Comparison of ENCODE assay signal across 21 cellular contexts in the genomic region with DNA sequence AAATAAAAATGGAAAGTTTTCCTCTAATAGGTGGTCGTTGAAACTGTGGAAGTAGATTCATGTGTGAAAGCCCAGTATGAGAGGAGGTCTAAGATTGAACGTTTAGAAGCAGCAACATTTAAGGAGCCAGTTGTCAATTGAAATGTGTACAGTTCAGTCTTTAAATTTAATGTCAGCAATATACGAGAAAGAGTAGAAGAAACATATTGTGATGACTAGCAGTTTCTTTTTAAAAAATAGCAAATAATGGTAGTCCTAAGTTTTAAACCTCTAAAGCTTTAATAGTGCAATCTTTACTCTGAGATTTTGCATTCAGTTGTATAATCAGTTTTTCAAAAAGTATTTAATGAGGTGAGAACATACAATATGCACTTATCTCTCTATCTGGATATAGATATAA. TPM values are rescaled to one million over a fixed set of nuclear protein-coding genes. Genes with fewer than 3 reads are reported as not detected.
DNase-seq lines count a peak whose midpoint lies in the region; ATAC-seq, FAIRE-seq and TF ChIP-seq lines count a peak whose summit lies in the region.
"Had no signal": no experiment of that assay in that cellular context is flagged by ENCODE, and none has a peak within 500 bp of the region (broad histone marks: within the 10 kb centered on the region; RNA-seq: fewer than 3 reads in every experiment).

No MANE protein-coding gene starts in this region.

- H3K56ac ChIP-seq in IMR-90 (ENCODE audit: extremely low read depth, insufficient read depth, low read length) = no peak overlapping the region

- H3K36me3 Mint-ChIP-seq in activated naive CD8-positive, alpha-beta T cell treated with anti-CD3 and anti-CD28 coated beads, Interleukin-2, amount 10 ng/mL, durations not matched to agents 7 days and 5 days = peaks cover 39% of the 10 kb centered on the region
- H3K36me3 Mint-ChIP-seq in activated naive CD8-positive, alpha-beta T cell treated with anti-CD3 and anti-CD28 coated beads for 36 hours = peaks cover 35% of the 10 kb centered on the region
- peaks cover 37% of the 10 kb centered on the region for H3K36me3 Mint-ChIP-seq in neural crest cell (ENCODE audit: low read depth)
- peaks cover 36% of the 10 kb centered on the region for H3K36me3 Mint-ChIP-seq in Caco-2 (ENCODE audit: insufficient read depth, unreplicated experiment)

- no peaks in the 10 kb centered on the region for H3K27me3 Mint-ChIP-seq in activated naive CD8-positive, alpha-beta T cell treated with anti-CD3 and anti-CD28 coated beads, Interleukin-2, amount 10 ng/mL, durations not matched to agents 7 days and 5 days
- H3K27me3 Mint-ChIP-seq in activated naive CD8-positive, alpha-beta T cell treated with anti-CD3 and anti-CD28 coated beads for 36 hours = no peaks in the 10 kb centered on the region
- no peaks in the 10 kb centered on the region for H3K27me3 Mint-ChIP-seq in neural crest cell (ENCODE audit: low read depth)
- H3K27me3 Mint-ChIP-seq in Caco-2 (ENCODE audit: insufficient read depth, unreplicated experiment) = no peaks in the 10 kb centered on the region

- no peak overlapping the region for H2BK120ac ChIP-seq in IMR-90 (ENCODE audit: low read depth, low read length)

- H2AK5ac ChIP-seq in IMR-90 (ENCODE audit: low read depth, low read length) = no peak overlapping the region

- H3K14ac ChIP-seq in IMR-90 (replicated peaks; ENCODE audit: low read depth, low read length) = no peak overlapping the region

- peaks cover 20% of the 10 kb centered on the region for H3K4me1 Mint-ChIP-seq in activated naive CD8-positive, alpha-beta T cell treated with anti-CD3 and anti-CD28 coated beads, Interleukin-2, amount 10 ng/mL, durations not matched to agents 7 days and 5 days
- H3K4me1 Mint-ChIP-seq in activated naive CD8-positive, alpha-beta T cell treated with anti-CD3 and anti-CD28 coated beads for 36 hours = peaks cover 22% of the 10 kb centered on the region
- H3K4me1 Mint-ChIP-seq in neural crest cell (peaks cover 19% of the 10 kb centered on the region), Caco-2 (ENCODE audit: low read depth, unreplicated experiment) (peaks cover 25% of the 10 kb centered on the region)

- H3K18ac ChIP-seq in IMR-90 (ENCODE audit: low read depth, low read length) = no peak overlapping the region

- dilution Hi-C loops in IMR-90 (cut with HindIII; ENCODE audit: low sequenced_read_pairs, unreplicated experiment) = no loop called here

- H2BK15ac ChIP-seq in IMR-90 (ENCODE audit: low read depth, low read length) = no peak overlapping the region

- no peak overlapping the region for H4K5ac ChIP-seq in IMR-90 (ENCODE audit: low read depth, low read length)

- no peak overlapping the region for H4K91ac ChIP-seq in IMR-90 (ENCODE audit: insufficient read depth, low read depth, low read length)

- TF ChIP-seq RAD21 in IMR-90 (IDR thresholded peaks at IDR 0.05; ENCODE audit: low read length) = no peak

- no peak overlapping the region for H2BK20ac ChIP-seq in IMR-90 (ENCODE audit: low read depth, low read length)

- H3K27ac ChIP-seq in IMR-90 (ENCODE audit: insufficient read depth, low read length) (no peak overlapping the region), upper lobe of right lung (no peak overlapping the region)
- H3K27ac ChIP-seq: RWPE1, SJCRH30 had no signal

- H4K20me1 ChIP-seq in IMR-90 (ENCODE audit: insufficient read depth, low read length) = no peaks in the 10 kb centered on the region

- H3K4ac ChIP-seq in IMR-90 (ENCODE audit: low read depth, low read length) = no peak overlapping the region

- in situ Hi-C loops in IMR-90 (cut with MboI; ENCODE audit: low sequenced_read_pairs) = no loop called here

- WGBS in IMR-90 (ENCODE audit: extremely low coverage in 2 of 2, insufficient read length in 1 of 2), 2 experiments = 33% methylated on average over 1 of the region's 3 CpGs; no CpG with 5 or more reads in 1 of the 2 experiments

- CTCF ChIA-PET in IMR-90 (lab: Yijun Ruan, JAX) (interaction anchor here (1.7 kb wide), 1 partner anchor 15 kb away, joined by 6 read pairs; no protein-coding TSS in a partner anchor), Caco-2 (lab: Charles Lee) (interaction anchor here (1.9 kb wide), 1 partner anchor 15 kb away, joined by 7 read pairs; no protein-coding TSS in a partner anchor)

- peak; percentile 36 for FAIRE-seq in frontal cortex (lab: Jason Lieb, UNC)
- FAIRE-seq: HTR-8/SVneo had no signal

- no peak for TF ChIP-seq POLR2A in IMR-90 (IDR thresholded peaks at IDR 0.05; ENCODE audit: low read depth, low read length)

- H3K4me1 ChIP-seq in IMR-90 (ENCODE audit: control insufficient read depth, insufficient read depth, low read length) (no peaks in the 10 kb centered on the region), upper lobe of right lung (no peaks in the 10 kb centered on the region), Caco-2 (no peaks in the 10 kb centered on the region)
- H3K4me1 ChIP-seq: SJCRH30 had no signal

- no peak overlapping the region for H2AFZ ChIP-seq in IMR-90 (replicated peaks; ENCODE audit: low read length, poor library complexity)

- no peak overlapping the region for H3K4me3 ChIP-seq in IMR-90 (ENCODE audit: insufficient read depth, low read depth, low read length)
- no peak overlapping the region for H3K4me3 ChIP-seq in upper lobe of right lung
- H3K4me3 ChIP-seq in Caco-2 (ENCODE audit: low read depth, low read length) = no peak overlapping the region
- H3K4me3 ChIP-seq: SJCRH30 had no signal

- H3K36me3 ChIP-seq in IMR-90 (ENCODE audit: control insufficient read depth, insufficient read depth, low read length) = no peaks in the 10 kb centered on the region
- no peaks in the 10 kb centered on the region for H3K36me3 ChIP-seq in upper lobe of right lung
- H3K36me3 ChIP-seq in Caco-2 (ENCODE audit: control insufficient read depth, insufficient read depth, low read length) = peaks cover 2% of the 10 kb centered on the region; the same call in 1 of the 2 replicates
- H3K36me3 ChIP-seq: SJCRH30 had no signal

- DNase-seq in activated naive CD8-positive, alpha-beta T cell treated with anti-CD3 and anti-CD28 coated beads, Interleukin-2, amount 10 ng/mL, durations not matched to agents 7 days and 5 days = no peak
- no peak for DNase-seq in activated naive CD8-positive, alpha-beta T cell treated with anti-CD3 and anti-CD28 coated beads for 36 hours
- no peak for DNase-seq in IMR-90
- DNase-seq in frontal cortex (ENCODE audit: low spot score in 2 of 2) = no peak
- DNase-seq in neural crest cell (ENCODE audit: low read depth, low spot score) = no peak
- no peak for DNase-seq in upper lobe of right lung
- DNase-seq in iPS-NIHi7 (ENCODE audit: extremely low spot score) = no peak
- DNase-seq in Caco-2 = no peak
- DNase-seq: ACHN, AML-193, H9, NCI-H1048, NCI-H146, NCI-H2081 treated with DMSO at 0.1 percent for 48 hours, NCI-H510A, PC-3, SJCRH30 had no signal

- ATAC-seq in activated naive CD8-positive, alpha-beta T cell treated with anti-CD3 and anti-CD28 coated beads, Interleukin-2, amount 10 ng/mL, durations not matched to agents 7 days and 5 days (ENCODE audit: low read depth) = no peak
- ATAC-seq in IMR-90 (ENCODE audit: low read depth) = no peak
- no peak for ATAC-seq in upper lobe of right lung
- ATAC-seq: PC-3 had no signal

- H3K9ac ChIP-seq in IMR-90 (ENCODE audit: low read depth, low read length) = no peak overlapping the region
- H3K9ac ChIP-seq: KMS-11 had no signal

- H3K9me3 Mint-ChIP-seq in activated naive CD8-positive, alpha-beta T cell treated with anti-CD3 and anti-CD28 coated beads, Interleukin-2, amount 10 ng/mL, durations not matched to agents 7 days and 5 days = peaks cover 7% of the 10 kb centered on the region
- H3K9me3 Mint-ChIP-seq in activated naive CD8-positive, alpha-beta T cell treated with anti-CD3 and anti-CD28 coated beads for 36 hours = peaks cover 5% of the 10 kb centered on the region
- H3K9me3 Mint-ChIP-seq in neural crest cell (peaks cover 8% of the 10 kb centered on the region), Caco-2 (ENCODE audit: unreplicated experiment) (peaks cover 17% of the 10 kb centered on the region)

- H2BK5ac ChIP-seq in IMR-90 (ENCODE audit: low read depth, low read length, poor library complexity, severe bottlenecking) = no peak overlapping the region

- POLR2A ChIA-PET in activated naive CD8-positive, alpha-beta T cell treated with anti-CD3 and anti-CD28 coated beads, Interleukin-2, amount 10 ng/mL, durations not matched to agents 7 days and 5 days (lab: Charles Lee) = interaction anchor here (4.4 kb wide), 1 partner anchor 45 kb away, joined by 27 read pairs; a partner anchor contains a TSS
- POLR2A ChIA-PET in IMR-90 (lab: Charles Lee; ENCODE audit: unreplicated experiment) (no interaction called here), Caco-2 (lab: Charles Lee) (no interaction called here)

- no peak overlapping the region for H4K8ac ChIP-seq in IMR-90 (ENCODE audit: low read depth in 2 of 2, low read length in 2 of 2)

- BruUV-seq in IMR-90 (replicated peaks; lab: Mats Ljungman, UMichigan) (no TSS peak), Caco-2 (replicated peaks; lab: Mats Ljungman, UMichigan) (no TSS peak)

- TF ChIP-seq CTCF in IMR-90 (conservative IDR thresholded peaks at IDR 0.05; ENCODE audit: low read depth, low read length) (no peak), neural crest cell (conservative IDR thresholded peaks at IDR 0.05) (no peak), upper lobe of right lung (IDR thresholded peaks at IDR 0.05) (no peak), Caco-2 (IDR thresholded peaks at IDR 0.05; ENCODE audit: insufficient read depth in 1 of 2, low read depth in 1 of 2, low read length in 1 of 2, severe bottlenecking in 1 of 2, unreplicated experiment in 1 of 2) (no peak)

- H2AK9ac ChIP-seq in IMR-90 (replicated peaks; ENCODE audit: low read depth, low read length, poor library complexity) = no peak overlapping the region

- H3K4me2 ChIP-seq in IMR-90 (ENCODE audit: low read depth, low read length) = no peak overlapping the region

- H3K9me3 ChIP-seq in IMR-90 (ENCODE audit: control insufficient read depth, insufficient read depth, low read length) (no peaks in the 10 kb centered on the region), upper lobe of right lung (no peaks in the 10 kb centered on the region), Caco-2 (peaks cover 3% of the 10 kb centered on the region; the same call in 1 of the 2 replicates)
- H3K9me3 ChIP-seq: SJCRH30 had no signal

- H3K27me3 ChIP-seq in IMR-90 (ENCODE audit: control insufficient read depth, insufficient read depth, low read length) = no peaks in the 10 kb centered on the region
- H3K27me3 ChIP-seq in upper lobe of right lung = no peaks in the 10 kb centered on the region
- no peaks in the 10 kb centered on the region for H3K27me3 ChIP-seq in Caco-2 (replicated peaks; ENCODE audit: control insufficient read depth, insufficient read depth, low read length)
- H3K27me3 ChIP-seq: SJCRH30 had no signal

- no peaks in the 10 kb centered on the region for H3K9me1 ChIP-seq in IMR-90 (ENCODE audit: insufficient read depth, low read length)

- intact Hi-C loops in IMR-90 (cut with micrococcal nuclease) = no loop called here
- intact Hi-C loops in upper lobe of right lung (cut with DNase I) = no loop called here
- intact Hi-C loops in Caco-2 (cut with micrococcal nuclease; ENCODE audit: unreplicated experiment) = no loop called here

- no peak overlapping the region for H3K23ac ChIP-seq in IMR-90 (ENCODE audit: low read depth, low read length)

- 0 out of 4 replicates have a peak, but pooled peaks cover 0 to 2% of the 10 kb centered on the region in 2 experiments for H3K79me1 ChIP-seq in IMR-90 (ENCODE audit: low read depth in 1 of 2, low read length in 2 of 2)

- H3K27ac Mint-ChIP-seq in activated naive CD8-positive, alpha-beta T cell treated with anti-CD3 and anti-CD28 coated beads, Interleukin-2, amount 10 ng/mL, durations not matched to agents 7 days and 5 days = peak overlapping the region; percentile 4
- no peak overlapping the region for H3K27ac Mint-ChIP-seq in activated naive CD8-positive, alpha-beta T cell treated with anti-CD3 and anti-CD28 coated beads for 36 hours
- peak overlapping the region; percentile 35 for H3K27ac Mint-ChIP-seq in neural crest cell (ENCODE audit: unreplicated experiment)
- H3K27ac Mint-ChIP-seq in Caco-2 (ENCODE audit: unreplicated experiment) = no peak overlapping the region
- H3K27ac Mint-ChIP-seq: H9 had no signal

- no peak overlapping the region for H3K4me3 Mint-ChIP-seq in activated naive CD8-positive, alpha-beta T cell treated with anti-CD3 and anti-CD28 coated beads, Interleukin-2, amount 10 ng/mL, durations not matched to agents 7 days and 5 days
- H3K4me3 Mint-ChIP-seq in activated naive CD8-positive, alpha-beta T cell treated with anti-CD3 and anti-CD28 coated beads for 36 hours = no peak overlapping the region
- H3K4me3 Mint-ChIP-seq in neural crest cell (no peak overlapping the region), Caco-2 (ENCODE audit: unreplicated experiment) (no peak overlapping the region)
- H3K4me3 Mint-ChIP-seq: CD14-positive monocyte had no signal

RNA-seq across cellular contexts. Expression of a gene that starts 44.9 kb away (rescaled TPM):
- total RNA-seq in activated naive CD8-positive, alpha-beta T cell treated with anti-CD3 and anti-CD28 coated beads, Interleukin-2, amount 10 ng/mL, durations not matched to agents 7 days and 5 days = 10 to 100 TPM; 29.2 to 34.5 TPM
- total RNA-seq in activated naive CD8-positive, alpha-beta T cell treated with anti-CD3 and anti-CD28 coated beads for 36 hours = 10 to 100 TPM; 22.8 to 29.0 TPM
- total RNA-seq in IMR-90 (2012; rRNA removed) (5.9 and 6.9 TPM in 2 replicates), frontal cortex (37.5 TPM), neural crest cell (39.5 and 42.7 TPM in 2 replicates), upper lobe of right lung (24.5 TPM), Caco-2 (2022) (88.6 and 95.2 TPM in 2 replicates)
- 2.7 and 3.9 TPM in 2 replicates for polyA plus RNA-seq in IMR-90 (2012; rRNA removed)
- 0.75 and 1.4 TPM in 2 replicates for polyA plus RNA-seq in IMR-90 (2012; cell fraction: cytosol; rRNA removed)
- 1.7 and 6.0 TPM in 2 replicates for polyA plus RNA-seq in IMR-90 (2012; cell fraction: nucleus; rRNA removed; ENCODE audit: low replicate concordance)

Comparison
In these comparisons a context has a peak if more than half of its experiments do, and no peak if none do; other contexts are left out.
1. H3K27ac Mint-ChIP-seq: peak in activated naive CD8-positive, alpha-beta T cell treated with anti-CD3 and anti-CD28 coated beads, Interleukin-2, amount 10 ng/mL, durations not matched to agents 7 days and 5 days (single experiment) and neural crest cell (single experiment); none in activated naive CD8-positive, alpha-beta T cell treated with anti-CD3 and anti-CD28 coated beads for 36 hours (single experiment) and Caco-2 (single experiment).